1 cellular context compared by ENCODE assay signal in the genomic region with DNA sequence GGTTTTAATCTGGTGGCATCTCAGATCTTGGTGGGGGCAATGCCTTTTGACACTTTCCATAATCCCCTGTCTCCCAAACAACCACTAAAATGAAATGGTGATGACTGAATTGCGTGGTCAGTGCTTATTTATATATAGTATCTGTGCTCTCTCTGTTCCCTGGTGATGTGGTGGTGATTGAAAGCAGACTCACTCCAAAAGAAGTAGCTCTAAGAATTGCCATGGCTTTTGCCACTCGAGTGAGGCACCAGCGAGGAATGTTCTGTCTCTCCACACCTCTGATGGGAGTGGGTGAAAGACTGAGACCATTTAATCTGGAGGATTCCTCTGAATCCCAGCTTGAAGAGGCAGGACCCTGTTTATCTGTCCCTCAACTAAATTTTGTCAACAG.
TF ChIP-seq lines count a peak whose summit lies in the region.

No MANE protein-coding gene starts in this region.

TF ChIP-seq in WTC11, 78 proteins besides CTCF, POLR2A, EP300 and RAD21 (continued from another document):
- TF ChIP-seq, protein P1, sequence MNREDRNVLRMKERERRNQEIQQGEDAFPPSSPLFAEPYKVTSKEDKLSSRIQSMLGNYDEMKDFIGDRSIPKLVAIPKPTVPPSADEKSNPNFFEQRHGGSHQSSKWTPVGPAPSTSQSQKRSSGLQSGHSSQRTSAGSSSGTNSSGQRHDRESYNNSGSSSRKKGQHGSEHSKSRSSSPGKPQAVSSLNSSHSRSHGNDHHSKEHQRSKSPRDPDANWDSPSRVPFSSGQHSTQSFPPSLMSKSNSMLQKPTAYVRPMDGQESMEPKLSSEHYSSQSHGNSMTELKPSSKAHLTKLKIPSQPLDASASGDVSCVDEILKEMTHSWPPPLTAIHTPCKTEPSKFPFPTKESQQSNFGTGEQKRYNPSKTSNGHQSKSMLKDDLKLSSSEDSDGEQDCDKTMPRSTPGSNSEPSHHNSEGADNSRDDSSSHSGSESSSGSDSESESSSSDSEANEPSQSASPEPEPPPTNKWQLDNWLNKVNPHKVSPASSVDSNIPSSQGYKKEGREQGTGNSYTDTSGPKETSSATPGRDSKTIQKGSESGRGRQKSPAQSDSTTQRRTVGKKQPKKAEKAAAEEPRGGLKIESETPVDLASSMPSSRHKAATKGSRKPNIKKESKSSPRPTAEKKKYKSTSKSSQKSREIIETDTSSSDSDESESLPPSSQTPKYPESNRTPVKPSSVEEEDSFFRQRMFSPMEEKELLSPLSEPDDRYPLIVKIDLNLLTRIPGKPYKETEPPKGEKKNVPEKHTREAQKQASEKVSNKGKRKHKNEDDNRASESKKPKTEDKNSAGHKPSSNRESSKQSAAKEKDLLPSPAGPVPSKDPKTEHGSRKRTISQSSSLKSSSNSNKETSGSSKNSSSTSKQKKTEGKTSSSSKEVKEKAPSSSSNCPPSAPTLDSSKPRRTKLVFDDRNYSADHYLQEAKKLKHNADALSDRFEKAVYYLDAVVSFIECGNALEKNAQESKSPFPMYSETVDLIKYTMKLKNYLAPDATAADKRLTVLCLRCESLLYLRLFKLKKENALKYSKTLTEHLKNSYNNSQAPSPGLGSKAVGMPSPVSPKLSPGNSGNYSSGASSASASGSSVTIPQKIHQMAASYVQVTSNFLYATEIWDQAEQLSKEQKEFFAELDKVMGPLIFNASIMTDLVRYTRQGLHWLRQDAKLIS (CRISPR knock-in tag; IDR thresholded peaks at IDR 0.05; ENCODE audit: borderline replicate concordance) = no peak
- TF ChIP-seq, protein P2, sequence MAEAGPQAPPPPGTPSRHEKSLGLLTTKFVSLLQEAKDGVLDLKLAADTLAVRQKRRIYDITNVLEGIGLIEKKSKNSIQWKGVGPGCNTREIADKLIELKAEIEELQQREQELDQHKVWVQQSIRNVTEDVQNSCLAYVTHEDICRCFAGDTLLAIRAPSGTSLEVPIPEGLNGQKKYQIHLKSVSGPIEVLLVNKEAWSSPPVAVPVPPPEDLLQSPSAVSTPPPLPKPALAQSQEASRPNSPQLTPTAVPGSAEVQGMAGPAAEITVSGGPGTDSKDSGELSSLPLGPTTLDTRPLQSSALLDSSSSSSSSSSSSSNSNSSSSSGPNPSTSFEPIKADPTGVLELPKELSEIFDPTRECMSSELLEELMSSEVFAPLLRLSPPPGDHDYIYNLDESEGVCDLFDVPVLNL (CRISPR knock-in tag; IDR thresholded peaks at IDR 0.05; ENCODE audit: borderline replicate concordance, low read depth) = no peak
- TF ChIP-seq, protein P3, sequence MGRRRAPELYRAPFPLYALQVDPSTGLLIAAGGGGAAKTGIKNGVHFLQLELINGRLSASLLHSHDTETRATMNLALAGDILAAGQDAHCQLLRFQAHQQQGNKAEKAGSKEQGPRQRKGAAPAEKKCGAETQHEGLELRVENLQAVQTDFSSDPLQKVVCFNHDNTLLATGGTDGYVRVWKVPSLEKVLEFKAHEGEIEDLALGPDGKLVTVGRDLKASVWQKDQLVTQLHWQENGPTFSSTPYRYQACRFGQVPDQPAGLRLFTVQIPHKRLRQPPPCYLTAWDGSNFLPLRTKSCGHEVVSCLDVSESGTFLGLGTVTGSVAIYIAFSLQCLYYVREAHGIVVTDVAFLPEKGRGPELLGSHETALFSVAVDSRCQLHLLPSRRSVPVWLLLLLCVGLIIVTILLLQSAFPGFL (CRISPR knock-in tag; IDR thresholded peaks at IDR 0.05; ENCODE audit: borderline replicate concordance) = no peak
- TF ChIP-seq ZNF423 (CRISPR knock-in tag; IDR thresholded peaks at IDR 0.05) = no peak
- no peak for TF ChIP-seq NFE2L1 (CRISPR knock-in tag; IDR thresholded peaks at IDR 0.05)
- no peak for TF ChIP-seq GABPB1 (CRISPR knock-in tag; IDR thresholded peaks at IDR 0.05)
